In the genomic region with DNA sequence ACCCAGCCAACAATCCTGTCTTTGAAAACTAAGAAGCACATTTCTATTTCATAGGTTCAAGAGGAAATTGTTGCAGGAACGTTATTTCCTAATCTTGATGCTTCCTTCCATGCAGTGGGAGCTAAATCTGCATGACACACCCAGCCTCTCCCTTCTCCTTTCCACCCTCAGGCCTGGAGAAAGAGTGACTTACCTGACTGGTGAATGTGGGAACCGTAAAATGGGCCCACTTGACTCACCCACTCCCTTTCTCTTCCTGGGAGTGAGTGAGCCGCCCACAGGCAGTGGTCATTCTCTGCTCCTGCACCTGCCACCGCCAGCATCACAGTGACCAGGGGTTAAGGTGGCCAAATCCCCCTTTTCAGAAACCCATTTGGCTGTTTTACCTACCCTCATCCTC, we compare ENCODE assay signal across 18 cellular contexts.
"Had no signal": no experiment of that assay in that cellular context is flagged by ENCODE, and none has a peak within 500 bp of the region (broad histone marks: within the 10 kb centered on the region; RNA-seq: fewer than 3 reads in every experiment).

No MANE protein-coding gene starts in this region.

- H3K4me3 ChIP-seq: right atrium auricular region, tibial nerve, uterus had no signal

- H3K4me1 ChIP-seq: right atrium auricular region, tibial nerve, uterus had no signal

- H3K36me3 ChIP-seq: right atrium auricular region, tibial nerve, uterus had no signal

- H3K27me3 ChIP-seq: right atrium auricular region, tibial nerve, uterus had no signal

- ATAC-seq: effector memory CD8-positive, alpha-beta T cell; left lobe of liver; natural killer cell treated with Interleukin-12 subunit alpha and Interleukin-12 subunit beta and Interleukin-15 and Interleukin-18, amount 100 ng/mL, for 72 hours had no signal

- H3K27ac ChIP-seq: right atrium auricular region, tibial nerve, uterus had no signal

- H3K9me3 ChIP-seq: uterus had no signal

- DNase-seq: activated CD4-positive, alpha-beta T cell treated with anti-CD3 and anti-CD28 coated beads, Interleukin-2, amount 50 U/mL, for 4 hours; activated CD4-positive, CD25-positive, alpha-beta regulatory T cell treated with anti-CD3 and anti-CD28 coated beads, Interleukin-2, amount 50 U/mL, for 72 hours; activated naive CD4-positive, alpha-beta T cell; activated naive CD8-positive, alpha-beta T cell treated with anti-CD3 and anti-CD28 coated beads, Interleukin-2, amount 10 ng/mL, durations not matched to agents 7 days and 5 days; activated T-cell treated with anti-CD3 and anti-CD28 coated beads for 4 hours; dermis blood vessel endothelial cell; effector memory CD8-positive, alpha-beta T cell; erythroblast; small intestine; stimulated activated CD4-positive, alpha-beta T cell treated with anti-CD3 and anti-CD28 coated beads, Interleukin-4, amount 100 ng/mL, for 4 hours; stimulated activated CD8-positive, alpha-beta memory T cell treated with anti-CD3 and anti-CD28 coated beads, Interleukin-4, amount 100 ng/mL, for 48 hours; stimulated activated naive CD4-positive, alpha-beta T cell treated with Interleukin-2 at 50 U/mL for 16 hours; substantia nigra; uterus had no signal
